Comparison of ENCODE assay signal across 32 cellular contexts in genomic region chr15:70433583-70434288, GRCh38.
A peak's percentile ranks its signal among the peaks of the same experiment; 100 is the strongest.
DNase-seq lines count a peak whose midpoint lies in the region; ATAC-seq, FAIRE-seq and TF ChIP-seq lines count a peak whose summit lies in the region.
"Had no signal": no experiment of that assay in that cellular context is flagged by ENCODE, and none has a peak within 500 bp of the region (broad histone marks: within the 10 kb centered on the region; RNA-seq: fewer than 3 reads in every experiment).

No MANE protein-coding gene starts in this region.

- H3K27ac ChIP-seq in HCT116 (ENCODE audit: low read depth, low read length) (no peak overlapping the region), PC-9 (no peak overlapping the region), keratinocyte (ENCODE audit: control insufficient read depth, insufficient read depth, low read length) (no peak overlapping the region), neuronal stem cell (replicated peaks; ENCODE audit: low read length) (peak overlapping the region; percentile 54)
- H3K27ac ChIP-seq: colonic mucosa, heart right ventricle, HL-60, pancreas, RWPE1, SK-N-MC, tibial nerve had no signal

- H3F3A ChIP-seq in PC-9 (ENCODE audit: insufficient read depth, low read depth): peaks cover 33% of the 10 kb centered on the region

- H2AK5ac ChIP-seq in neuronal stem cell (ENCODE audit: low read depth, low read length): peak overlapping the region; percentile 10

- H3K4ac ChIP-seq in neuronal stem cell (ENCODE audit: low read length): no peak overlapping the region

- no peak overlapping the region for H2BK5ac ChIP-seq in neuronal stem cell (ENCODE audit: low read length)

- H3K4me1 ChIP-seq in HCT116 (ENCODE audit: control insufficient read depth in 1 of 2, insufficient read depth in 2 of 2, low read length in 2 of 2) (no peaks in the 10 kb centered on the region), PC-9 (replicated peaks; ENCODE audit: insufficient read depth) (peaks cover 64% of the 10 kb centered on the region), keratinocyte (ENCODE audit: control insufficient read depth, extremely low read depth, insufficient read depth, low read length) (peaks cover 32% of the 10 kb centered on the region), neuronal stem cell (ENCODE audit: control insufficient read depth in 2 of 2, insufficient read depth in 1 of 2, low read depth in 1 of 2, low read length in 2 of 2) (peaks cover 0 to 39% of the 10 kb centered on the region in 2 donors)
- H3K4me1 ChIP-seq: colonic mucosa, pancreas had no signal

- H3K9me1 ChIP-seq in keratinocyte (ENCODE audit: control insufficient read depth, extremely low read depth, insufficient read depth, low read length): no peaks in the 10 kb centered on the region

- ATAC-seq in HCT116 (no peak), HG03439 (IDR thresholded peaks at IDR 0.05; ENCODE audit: unreplicated experiment) (no peak)
- ATAC-seq: activated CD8-positive, alpha-beta T cell treated with anti-CD3 and anti-CD28 coated beads, Interleukin-2, amount 10 ng/mL, durations not matched to agents 7 days and 5 days; activated naive CD4-positive, alpha-beta T cell treated with anti-CD3 and anti-CD28 coated beads, Interleukin-2, amount 50 U/mL, for 72 hours; esophagus mucosa; left cardiac atrium had no signal

- no peak overlapping the region for H3K9ac ChIP-seq in HCT116 (ENCODE audit: low read length)
- no peak overlapping the region for H3K9ac ChIP-seq in keratinocyte (ENCODE audit: control insufficient read depth, extremely low read depth, insufficient read depth, low read length)
- H3K9ac ChIP-seq in neuronal stem cell (ENCODE audit: low read depth, low read length, poor library complexity): no peak overlapping the region

- no peaks in the 10 kb centered on the region for H3K36me3 ChIP-seq in HCT116 (ENCODE audit: control insufficient read depth in 1 of 2, insufficient read depth in 2 of 2, low read length in 2 of 2)
- H3K36me3 ChIP-seq in PC-9 (ENCODE audit: low read depth): no peaks in the 10 kb centered on the region
- no peaks in the 10 kb centered on the region for H3K36me3 ChIP-seq in keratinocyte (ENCODE audit: control insufficient read depth in 2 of 2, extremely low read depth in 1 of 2, insufficient read depth in 2 of 2, low read length in 2 of 2)
- H3K36me3 ChIP-seq in neuronal stem cell (replicated peaks in 1 of 2; ENCODE audit: control insufficient read depth in 2 of 2, insufficient read depth in 2 of 2, low read length in 2 of 2): no peaks in the 10 kb centered on the region
- H3K36me3 ChIP-seq: colonic mucosa, heart right ventricle, pancreas, tibial nerve had no signal

- no peak overlapping the region for H3K14ac ChIP-seq in neuronal stem cell (ENCODE audit: low read length)

- BruUV-seq in HCT116 (replicated peaks; lab: Mats Ljungman, UMichigan) (no TSS peak), PC-9 (replicated peaks; lab: Mats Ljungman, UMichigan) (no TSS peak)

- H3K79me2 ChIP-seq in HCT116 (ENCODE audit: insufficient read depth, low read length): no peaks in the 10 kb centered on the region
- H3K79me2 ChIP-seq in PC-9 (ENCODE audit: low read depth): no peaks in the 10 kb centered on the region
- no peaks in the 10 kb centered on the region for H3K79me2 ChIP-seq in keratinocyte (ENCODE audit: control insufficient read depth, insufficient read depth, low read length)

- dilution Hi-C loops in keratinocyte (cut with MboI; ENCODE audit: extremely low pct_ligation_motif_present, low sequenced_read_pairs): no loop called here

- H2BK120ac ChIP-seq in neuronal stem cell (ENCODE audit: low read depth, low read length): no peak overlapping the region

- no CpG with 5 or more reads among the region's 18 CpGs for WGBS in neuronal stem cell (ENCODE audit: extremely low coverage in 2 of 2, insufficient read length in 2 of 2, insufficient replicate concordance in 1 of 2), 2 donors

- H3K27me3 ChIP-seq in HCT116 (ENCODE audit: insufficient read depth, low read length) (no peaks in the 10 kb centered on the region), PC-9 (ENCODE audit: insufficient read depth, low read depth) (no peaks in the 10 kb centered on the region), keratinocyte (ENCODE audit: control insufficient read depth, extremely low read depth, insufficient read depth, low read length) (peaks cover 11% of the 10 kb centered on the region), neuronal stem cell (ENCODE audit: control insufficient read depth in 3 of 3, insufficient read depth in 3 of 3, low read depth in 1 of 3, low read length in 3 of 3) (peaks cover 0 to 3% (median 0%) of the 10 kb centered on the region in 3 experiments)
- H3K27me3 ChIP-seq: colonic mucosa, pancreas, tibial nerve had no signal

- H4K20me1 ChIP-seq in HCT116 (ENCODE audit: insufficient read depth) (no peaks in the 10 kb centered on the region), PC-9 (ENCODE audit: insufficient read depth) (no peaks in the 10 kb centered on the region), keratinocyte (ENCODE audit: control insufficient read depth, extremely low read depth, insufficient read depth, low read length) (no peaks in the 10 kb centered on the region)

- intact Hi-C loops in HCT116 (cut with micrococcal nuclease): no loop called here
- intact Hi-C loops in PC-9 (cut with micrococcal nuclease; ENCODE audit: unreplicated experiment): loop anchor here (5.0 kb wide), 1 partner anchor 111 kb away; no protein-coding TSS in a partner anchor

- peak overlapping the region; percentile 26 for H3K23ac ChIP-seq in neuronal stem cell (ENCODE audit: low read depth, low read length, poor library complexity)

- TF ChIP-seq RAD21 in HCT116 (IDR thresholded peaks at IDR 0.05; ENCODE audit: low read depth): peak; percentile 29; the same call in 1 of the 2 replicates

- H3K9me3 ChIP-seq in HCT116 (ENCODE audit: control insufficient read depth in 1 of 2, insufficient read depth in 1 of 2, low read depth in 1 of 2, low read length in 2 of 2) (no peaks in the 10 kb centered on the region; a peak in 1 of 4 replicates), PC-9 (ENCODE audit: insufficient read depth, low read depth) (no peaks in the 10 kb centered on the region), keratinocyte (ENCODE audit: control insufficient read depth, low read depth, low read length) (no peaks in the 10 kb centered on the region), neuronal stem cell (replicated peaks in 1 of 2; ENCODE audit: control insufficient read depth in 2 of 2, insufficient read depth in 1 of 2, low read depth in 1 of 2, low read length in 2 of 2) (peaks cover 0 to 5% of the 10 kb centered on the region in 2 donors)
- H3K9me3 ChIP-seq: colonic mucosa, pancreas had no signal

- CTCF ChIA-PET in HCT116 (lab: Charles Lee): no interaction called here
- CTCF ChIA-PET in PC-9 (lab: Charles Lee): interaction anchor here (0.7 kb wide), 1 partner anchor 41 kb away, joined by 3 read pairs; no protein-coding TSS in a partner anchor

- POLR2A ChIA-PET in HCT116 (lab: Charles Lee): interaction anchor here (0.6 kb wide), 1 partner anchor 27 kb away, joined by 3 read pairs; no protein-coding TSS in a partner anchor
- POLR2A ChIA-PET in PC-9 (lab: Charles Lee; ENCODE audit: unreplicated experiment): no interaction called here

- no peak overlapping the region for H2BK15ac ChIP-seq in neuronal stem cell (ENCODE audit: low read length)

- no peaks in the 10 kb centered on the region for H3K79me1 ChIP-seq in neuronal stem cell (ENCODE audit: low read depth, low read length)

- H2BK12ac ChIP-seq in neuronal stem cell (ENCODE audit: low read length): no peak overlapping the region

- H2AFZ ChIP-seq in HCT116 (ENCODE audit: low read depth, low read length, poor library complexity, severe bottlenecking) (no peak overlapping the region), PC-9 (no peak overlapping the region), keratinocyte (ENCODE audit: control insufficient read depth, low read length) (no peak overlapping the region), neuronal stem cell (ENCODE audit: low read length) (no peak overlapping the region)

- TF ChIP-seq CTCF in HCT116 (IDR thresholded peaks at IDR 0.05 in 2 of 3, conservative IDR thresholded peaks at IDR 0.05 in 1 of 3; ENCODE audit: borderline replicate concordance in 1 of 3, insufficient read depth in 1 of 3, low read depth in 2 of 3, low read length in 2 of 3) (peak in 1 of 3 experiments; percentile 20; a peak in 1 of 6 replicates), PC-9 (conservative IDR thresholded peaks at IDR 0.05) (no peak), keratinocyte (optimal IDR thresholded peaks at IDR 0.05 in 1 of 3, IDR thresholded peaks at IDR 0.05 in 1 of 3, conservative IDR thresholded peaks at IDR 0.05 in 1 of 3; ENCODE audit: extremely low read depth in 1 of 3, insufficient read depth in 2 of 3, low read length in 3 of 3) (peak in 2 of 3 experiments; percentile 18 to 41)

- DNase-seq in HCT116 (ENCODE audit: low read depth, low spot score): no peak
- no peak for DNase-seq in PC-9
- DNase-seq in keratinocyte (ENCODE audit: low read depth, low spot score): no peak
- DNase-seq in neuronal stem cell (ENCODE audit: low spot score): no peak
- DNase-seq in Ammon's horn (ENCODE audit: low spot score): no peak
- no peak for DNase-seq in NCI-H2081 treated with DMSO at 0.1 percent for 48 hours (lab: John Stamatoyannopoulos, UW)
- DNase-seq: activated CD4-positive, alpha-beta T cell treated with anti-CD3 and anti-CD28 coated beads for 1 hour; activated CD8-positive, alpha-beta T cell treated with anti-CD3 and anti-CD28 coated beads, Interleukin-2, amount 10 ng/mL, durations not matched to agents 7 days and 5 days; activated T-cell treated with anti-CD3 and anti-CD28 coated beads for 4 hours; C1 segment of cervical spinal cord; colonic mucosa; DMS79; effector memory CD4-positive, alpha-beta T cell; foreskin fibroblast; GF-D8; HCEC 1CT; heart right ventricle; left cardiac atrium; mesenchymal stem cell; naive B cell; NCI-H187 treated with DMSO at 0.1 percent for 48 hours; NCI-H526 treated with DMSO at 0.1 percent for 48 hours; pancreas; retina; stimulated activated CD4-positive, alpha-beta T cell treated with anti-CD3 and anti-CD28 coated beads, Interleukin-2, amount 100 ng/mL, for 24 hours had no signal

- H4K8ac ChIP-seq in neuronal stem cell (ENCODE audit: low read depth, low read length): no peak overlapping the region

- peak overlapping the region; percentile 91 for H3K18ac ChIP-seq in neuronal stem cell (ENCODE audit: low read length)

- FAIRE-seq in keratinocyte (lab: Jason Lieb, UNC): no peak
- FAIRE-seq: pancreas had no signal

- H3K9me2 ChIP-seq in HCT116 (ENCODE audit: insufficient read depth) (no peaks in the 10 kb centered on the region), PC-9 (ENCODE audit: insufficient read depth) (no peaks in the 10 kb centered on the region)

- RAD21 ChIA-PET in HCT116 (lab: Charles Lee; ENCODE audit: low non-redundant PET in 1 of 2, low total read pairs in 2 of 2, uncharacterized antibody in 2 of 2, unreplicated experiment in 2 of 2): no interaction called here

- H3K4me3 ChIP-seq in HCT116 (replicated peaks in 1 of 2; ENCODE audit: low read depth in 1 of 2, low read length in 2 of 2) (no peak overlapping the region), PC-9 (no peak overlapping the region), keratinocyte (ENCODE audit: control insufficient read depth in 2 of 3, extremely low read depth in 1 of 3, insufficient read depth in 2 of 3, low read depth in 1 of 3, low read length in 3 of 3) (no peak overlapping the region), neuronal stem cell (ENCODE audit: low read length in 2 of 2) (no peak overlapping the region)
- H3K4me3 ChIP-seq: colonic mucosa, heart right ventricle, pancreas, SK-N-MC, tibial nerve had no signal

- H3K4me2 ChIP-seq in HCT116 (ENCODE audit: low read length) (no peak overlapping the region), PC-9 (0 out of 2 replicates have a peak overlapping the region, but pooled peaks have one; percentile 40), keratinocyte (ENCODE audit: control insufficient read depth, extremely low read depth, insufficient read depth, low read depth, low read length) (no peak overlapping the region), neuronal stem cell (ENCODE audit: insufficient read depth, low read length, poor library complexity, severe bottlenecking) (no peak overlapping the region)

- peak overlapping the region; percentile 38 for H4K91ac ChIP-seq in neuronal stem cell (ENCODE audit: low read depth, low read length, poor library complexity)

- TF ChIP-seq POLR2A in HCT116 (IDR thresholded peaks at IDR 0.05; ENCODE audit: borderline replicate concordance, extremely low read depth, insufficient read depth, insufficient read length): no peak
